ENCODE assay signal across 11 cellular contexts in genomic region chr10:70579234-70580002, GRCh38. TPM values are rescaled to one million over a fixed set of nuclear protein-coding genes. Genes with fewer than 3 reads are reported as not detected.
DNase-seq lines count a peak whose midpoint lies in the region; ATAC-seq, FAIRE-seq and TF ChIP-seq lines count a peak whose summit lies in the region.
"Had no signal": no experiment of that assay in that cellular context is flagged by ENCODE, and none has a peak within 500 bp of the region (broad histone marks: within the 10 kb centered on the region; RNA-seq: fewer than 3 reads in every experiment).

No MANE protein-coding gene starts in this region.

- H3K9me3 ChIP-seq in PC-9 (ENCODE audit: insufficient read depth, low read depth) (no peaks in the 10 kb centered on the region), H1 (ENCODE audit: insufficient read depth in 2 of 2, low read depth in 1 of 2, low read length in 1 of 2) (no peaks in the 10 kb centered on the region), aorta (ENCODE audit: control insufficient read depth, low read length) (no peaks in the 10 kb centered on the region), Peyer's patch (no peaks in the 10 kb centered on the region), WERI-Rb-1 (ENCODE audit: severe bottlenecking) (no peaks in the 10 kb centered on the region)
- H3K9me3 ChIP-seq: gastrocnemius medialis, right atrium auricular region had no signal

- no peak overlapping the region for H2BK120ac ChIP-seq in H1 (replicated peaks; ENCODE audit: low read depth, low read length)

- H3K4me2 ChIP-seq in PC-9, result peak overlapping the region; percentile 49
- H3K4me2 ChIP-seq in H1 (ENCODE audit: insufficient read depth in 1 of 2, low read depth in 2 of 2, low read length in 2 of 2), result no peak overlapping the region

- H4K91ac ChIP-seq in H1 (replicated peaks; ENCODE audit: insufficient read length, low read length), result no peak overlapping the region

- H3F3A ChIP-seq in PC-9 (ENCODE audit: insufficient read depth, low read depth), result peaks cover 25% of the 10 kb centered on the region

- H3K9ac ChIP-seq in H1 (replicated peaks in 1 of 4; ENCODE audit: extremely low read depth in 1 of 4, low read depth in 3 of 4, low read length in 3 of 4), result no peak overlapping the region

- H3K4me1 ChIP-seq in PC-9 (replicated peaks; ENCODE audit: insufficient read depth) (peaks cover 35% of the 10 kb centered on the region), H1 (replicated peaks in 1 of 4; ENCODE audit: control insufficient read depth in 3 of 4, insufficient read depth in 4 of 4, low read length in 3 of 4) (no peaks in the 10 kb centered on the region; a peak in 1 of 7 replicates), aorta (ENCODE audit: control insufficient read depth in 1 of 2, insufficient read depth in 2 of 2, low read length in 2 of 2) (no peaks in the 10 kb centered on the region), Peyer's patch (peaks cover 0 to 19% (median 11%) of the 10 kb centered on the region in 4 donors)

- no peak overlapping the region for H4K5ac ChIP-seq in H1 (ENCODE audit: insufficient read length, low read depth, low read length)

- H3K36me3 ChIP-seq in PC-9 (ENCODE audit: low read depth), result no peaks in the 10 kb centered on the region
- H3K36me3 ChIP-seq in H1 (ENCODE audit: control insufficient read depth in 2 of 4, insufficient read depth in 4 of 4, low read length in 3 of 4), result no peaks in the 10 kb centered on the region
- H3K36me3 ChIP-seq in aorta (ENCODE audit: control insufficient read depth in 1 of 2, insufficient read depth in 2 of 2, low read length in 1 of 2), result no peaks in the 10 kb centered on the region
- H3K36me3 ChIP-seq in Peyer's patch, result no peaks in the 10 kb centered on the region
- H3K36me3 ChIP-seq in WERI-Rb-1, result no peaks in the 10 kb centered on the region
- H3K36me3 ChIP-seq: gastrocnemius medialis, right atrium auricular region had no signal

- POLR2A ChIA-PET in PC-9 (lab: Charles Lee; ENCODE audit: unreplicated experiment) (interaction anchor here (0.6 kb wide), 1 partner anchor 67 kb away, joined by 4 read pairs; no protein-coding TSS in a partner anchor), H1 (lab: Charles Lee; ENCODE audit: partially characterized antibody) (interaction anchor here (0.6 kb wide), 1 partner anchor 9 kb away, joined by 3 read pairs; no protein-coding TSS in a partner anchor)

- no peak overlapping the region for H2AFZ ChIP-seq in PC-9
- H2AFZ ChIP-seq in H1 (ENCODE audit: low read length), result no peak overlapping the region

- no peak overlapping the region for H2BK5ac ChIP-seq in H1 (ENCODE audit: low read depth, low read length)

- no peaks in the 10 kb centered on the region for H3K79me2 ChIP-seq in PC-9 (ENCODE audit: low read depth)
- no peaks in the 10 kb centered on the region for H3K79me2 ChIP-seq in H1 (ENCODE audit: control insufficient read depth in 1 of 2, insufficient read depth in 2 of 2, low read length in 2 of 2)

- no peak for TF ChIP-seq POLR2A in H1 (IDR thresholded peaks at IDR 0.05; ENCODE audit: control extremely low read depth in 1 of 2, low read depth in 2 of 2, low read length in 2 of 2)
- TF ChIP-seq POLR2A in Peyer's patch (IDR thresholded peaks at IDR 0.05), result no peak

- no peak overlapping the region for H2BK12ac ChIP-seq in H1 (ENCODE audit: low read depth, low read length)

- no peak overlapping the region for H2BK20ac ChIP-seq in H1 (ENCODE audit: low read length)

- CTCF ChIA-PET in PC-9 (lab: Charles Lee), result no interaction called here
- CTCF ChIA-PET in H1 (lab: Charles Lee; ENCODE audit: partially characterized antibody), result interaction anchor here (0.6 to 1.3 kb wide), 2 partner anchors 40 to 286 kb away, joined by 3 read pairs; no protein-coding TSS in a partner anchor

- BruUV-seq in PC-9 (replicated peaks; lab: Mats Ljungman, UMichigan), result no TSS peak

- H4K20me1 ChIP-seq in PC-9 (ENCODE audit: insufficient read depth), result no peaks in the 10 kb centered on the region
- H4K20me1 ChIP-seq in H1 (replicated peaks in 1 of 2; ENCODE audit: control insufficient read depth in 1 of 2, insufficient read depth in 2 of 2, low read length in 2 of 2), result peaks cover 0 to 2% of the 10 kb centered on the region in 2 experiments

- no peak overlapping the region for H3K4ac ChIP-seq in H1 (replicated peaks; ENCODE audit: insufficient read length, low read depth, low read length)

- TF ChIP-seq RAD21 in H1 (IDR thresholded peaks at IDR 0.05 in 1 of 2, conservative IDR thresholded peaks at IDR 0.05 in 1 of 2; ENCODE audit: low read depth in 2 of 2, low read length in 2 of 2), result no peak

- intact Hi-C loops in PC-9 (cut with micrococcal nuclease; ENCODE audit: unreplicated experiment), result loop anchor here (5.0 kb wide), 1 partner anchor 853 kb away; no protein-coding TSS in a partner anchor
- intact Hi-C loops in aorta (cut with DNase I), result no loop called here

- ATAC-seq in aorta (ENCODE audit: low FRiP score), result no peak
- ATAC-seq in HG03159 (IDR thresholded peaks at IDR 0.05; ENCODE audit: unreplicated experiment), result no peak
- ATAC-seq: gastrocnemius medialis had no signal

- H2AK5ac ChIP-seq in H1 (ENCODE audit: low read depth, low read length), result no peak overlapping the region

- no peak overlapping the region for H3K14ac ChIP-seq in H1 (ENCODE audit: insufficient read length)

- no peak overlapping the region for H3K18ac ChIP-seq in H1 (ENCODE audit: extremely low read depth, low read length)

- H3K79me1 ChIP-seq in H1 (ENCODE audit: low read depth, low read length), result no peaks in the 10 kb centered on the region

- H4K8ac ChIP-seq in H1 (ENCODE audit: extremely low read depth, insufficient read depth, low read length), result no peak overlapping the region

- DNase-seq in stimulated activated CD4-positive, alpha-beta T cell treated with anti-CD3 and anti-CD28 coated beads, Interleukin-1b, Interleukin-23, amount 100 ng/mL, for 48 hours, result peak; percentile 15
- DNase-seq in stimulated activated CD4-positive, alpha-beta T cell treated with anti-CD3 and anti-CD28 coated beads, Interleukin-2, amount 100 ng/mL, for 48 hours, result no peak
- DNase-seq in PC-9, result no peak
- no peak for DNase-seq in H1 (ENCODE audit: low read depth in 1 of 2, low spot score in 2 of 2)
- peak; percentile 10 to 13 for DNase-seq in aorta
- no peak for DNase-seq in Peyer's patch
- DNase-seq in WERI-Rb-1, result no peak
- DNase-seq: gastrocnemius medialis had no signal

- no peaks in the 10 kb centered on the region for H3K9me2 ChIP-seq in PC-9 (ENCODE audit: insufficient read depth)

- H3K23ac ChIP-seq in H1 (ENCODE audit: insufficient read length), result no peak overlapping the region

- TF ChIP-seq EP300 in H1 (IDR thresholded peaks at IDR 0.05; ENCODE audit: borderline replicate concordance in 1 of 2, low read depth in 2 of 2, low read length in 2 of 2), result no peak

- 78% methylated on average over 3 of the region's 3 CpGs; no CpG with 5 or more reads in 1 of the 2 experiments for WGBS in H1 (ENCODE audit: extremely low coverage in 1 of 2, insufficient coverage in 1 of 2, insufficient read length in 1 of 2, insufficient replicate concordance in 2 of 2, low coverage in 1 of 2, low lambda C conversion rate in 2 of 2, missing lambda C conversion rate in 1 of 2), 2 experiments
- 87 to 90% methylated on average over 3 of the region's 3 CpGs for WGBS in aorta, 2 donors

- FAIRE-seq in H1 (lab: Jason Lieb, UNC), result no peak

- H3K27ac ChIP-seq in PC-9, result peak overlapping the region; percentile 70
- no peak overlapping the region for H3K27ac ChIP-seq in H1 (ENCODE audit: low read depth, low read length)
- H3K27ac ChIP-seq in aorta (ENCODE audit: low read depth in 1 of 2, low read length in 2 of 2), result no peak overlapping the region
- peak overlapping the region in 1 of 4 donors; percentile 41 for H3K27ac ChIP-seq in Peyer's patch
- no peak overlapping the region for H3K27ac ChIP-seq in WERI-Rb-1
- H3K27ac ChIP-seq: gastrocnemius medialis, right atrium auricular region had no signal

- peak overlapping the region; percentile 0; the same call in 1 of the 2 replicates for H3K4me3 ChIP-seq in PC-9
- H3K4me3 ChIP-seq in H1 (ENCODE audit: extremely low read depth in 1 of 4, insufficient read depth in 2 of 4, low read depth in 3 of 4, low read length in 4 of 4), result no peak overlapping the region
- no peak overlapping the region for H3K4me3 ChIP-seq in aorta (ENCODE audit: low read length in 2 of 2)
- H3K4me3 ChIP-seq in Peyer's patch, result no peak overlapping the region
- no peak overlapping the region for H3K4me3 ChIP-seq in WERI-Rb-1 (ENCODE audit: low read depth, low read length)
- H3K4me3 ChIP-seq: gastrocnemius medialis, right atrium auricular region had no signal

- no peak overlapping the region for H2BK15ac ChIP-seq in H1 (ENCODE audit: low read length)

- no peak overlapping the region for H3K56ac ChIP-seq in H1 (replicated peaks; ENCODE audit: insufficient read length, low read depth, low read length)

- H3K27me3 ChIP-seq in PC-9 (ENCODE audit: insufficient read depth, low read depth) (no peaks in the 10 kb centered on the region), H1 (replicated peaks in 1 of 4; ENCODE audit: control insufficient read depth in 3 of 4, extremely low read depth in 1 of 4, insufficient read depth in 3 of 4, low read length in 3 of 4) (no peaks in the 10 kb centered on the region), aorta (ENCODE audit: control insufficient read depth in 1 of 2, insufficient read depth in 2 of 2, low read length in 1 of 2) (no peaks in the 10 kb centered on the region), Peyer's patch (no peaks in the 10 kb centered on the region), WERI-Rb-1 (ENCODE audit: insufficient read depth, low read depth, severe bottlenecking) (no peaks in the 10 kb centered on the region)
- H3K27me3 ChIP-seq: gastrocnemius medialis, right atrium auricular region had no signal

- H3K23me2 ChIP-seq in H1 (ENCODE audit: low read depth, low read length), result no peaks in the 10 kb centered on the region; the same call in 1 of the 2 replicates

- no peak for TF ChIP-seq CTCF in PC-9 (conservative IDR thresholded peaks at IDR 0.05)
- no peak for TF ChIP-seq CTCF in H1 (IDR thresholded peaks at IDR 0.05; ENCODE audit: control extremely low read depth in 1 of 3, insufficient read depth in 1 of 3, low read depth in 1 of 3, low read length in 3 of 3)
- TF ChIP-seq CTCF in Peyer's patch (IDR thresholded peaks at IDR 0.05), result no peak
- no peak for TF ChIP-seq CTCF in WERI-Rb-1 (IDR thresholded peaks at IDR 0.05; ENCODE audit: low read depth, low read length)

RNA-seq across cellular contexts. Expression of gene PRF1, which starts 23.1 kb away (rescaled TPM):
- total RNA-seq in PC-9 (2021), result not detected in 2 replicates
- not detected in 2 replicates for total RNA-seq in H1 (2021; fragmentation: NEBNext Ultra II Directional; extraction: Animal tissue kit (Norgen Biotek cat#: 25700))
- 0.06 and 0.15 TPM in 2 replicates for polyA plus RNA-seq in H1 (2011; rRNA removed)
- not detected for polyA plus RNA-seq in H1 (2011; cell fraction: cytosol; rRNA removed)
- polyA plus RNA-seq in H1 (2011; cell fraction: nucleus; rRNA removed), result 0.06 TPM
- polyA plus RNA-seq in H1 (2012, experiment 1 of 2), result not detected in 4 replicates
- polyA plus RNA-seq in H1 (2012, experiment 2 of 2), result not detected
- 0.06 TPM for polyA plus RNA-seq in H1 (2013, experiment 1 of 2)
- polyA plus RNA-seq in H1 (2013, experiment 2 of 2), result 0.09 TPM
- 0.07 TPM in 1 of 2 replicates, not detected in the other for polyA minus RNA-seq in H1 (2011; rRNA and poly(A)+ RNA removed)
- polyA minus RNA-seq in H1 (2011; cell fraction: cytosol; rRNA and poly(A)+ RNA removed), result not detected
- not detected for polyA minus RNA-seq in H1 (2011; cell fraction: nucleus; rRNA and poly(A)+ RNA removed)
- 1 to 10 TPM; 3.2 to 6.1 TPM for total RNA-seq in aorta
- polyA plus RNA-seq in aorta, result 1 to 10 TPM; 1.3 to 6.1 TPM
- total RNA-seq in Peyer's patch, result 10 to 100 TPM in 1 of 4 donors, 1 to 10 TPM in 3; 4.6 to 12.4 (median 6.3) TPM
- total RNA-seq: lung microvascular endothelial cell had no signal

Comparison
In these comparisons a context has a peak if more than half of its experiments do, and no peak if none do; other contexts are left out.
1. DNase-seq: peak in stimulated activated CD4-positive, alpha-beta T cell treated with anti-CD3 and anti-CD28 coated beads, Interleukin-1b, Interleukin-23, amount 100 ng/mL, for 48 hours (single experiment) and aorta (2 of 2); none in stimulated activated CD4-positive, alpha-beta T cell treated with anti-CD3 and anti-CD28 coated beads, Interleukin-2, amount 100 ng/mL, for 48 hours (0 of 2), PC-9 (0 of 2), H1 (0 of 2), Peyer's patch (0 of 3) and WERI-Rb-1 (single experiment).